Comparison of ENCODE assay signal across 8 cellular contexts in genomic region chr10:133394801-133395221, GRCh38. TPM values are rescaled to one million over a fixed set of nuclear protein-coding genes. Genes with fewer than 3 reads are reported as not detected.
DNase-seq lines count a peak whose midpoint lies in the region; ATAC-seq and TF ChIP-seq lines count a peak whose summit lies in the region.

No MANE protein-coding gene starts in this region.

- 35 to 38% methylated on average over 21 of the region's 21 CpGs for WGBS in ectodermal cell, 2 experiments

- peaks cover 5% of the 10 kb centered on the region for H3K4me1 Mint-ChIP-seq in nephron

- H3K36me3 ChIP-seq in ectodermal cell (ENCODE audit: control insufficient read depth, insufficient read depth, low read length), result peaks cover 17% of the 10 kb centered on the region

- no peaks in the 10 kb centered on the region for H3K27me3 ChIP-seq in ectodermal cell (ENCODE audit: control insufficient read depth, insufficient read depth, low read length, poor library complexity, severe bottlenecking)

- no peak for ATAC-seq in GM19455 (IDR thresholded peaks at IDR 0.05; ENCODE audit: unreplicated experiment)

- DNase-seq in CD1c-positive myeloid dendritic cell (ENCODE audit: extremely low spot score) (peak; percentile 20), OCI-M1 (lab: John Stamatoyannopoulos, UW) (peak; percentile 74), DMS 273 (lab: John Stamatoyannopoulos, UW; ENCODE audit: unreplicated experiment) (no peak), DMS79 (lab: John Stamatoyannopoulos, UW) (no peak), NCI-H1105 (lab: John Stamatoyannopoulos, UW) (no peak)

- peak overlapping the region; percentile 80 for H3K4me3 ChIP-seq in ectodermal cell (ENCODE audit: insufficient read depth, low read depth, low read length)

- no peaks in the 10 kb centered on the region for H3K9me3 Mint-ChIP-seq in nephron

- peak overlapping the region; percentile 89 to 93 (median 90) for H3K27ac Mint-ChIP-seq in nephron

- peaks cover 3% of the 10 kb centered on the region for H3K4me1 ChIP-seq in ectodermal cell (ENCODE audit: control insufficient read depth, insufficient read depth, low read length)

- TF ChIP-seq CTCF in nephron (IDR thresholded peaks at IDR 0.05; ENCODE audit: unreplicated experiment in 3 of 3), result no peak

- peak overlapping the region; percentile 98 to 99 (median 98) for H3K4me3 Mint-ChIP-seq in nephron

- H3K27me3 Mint-ChIP-seq in nephron (ENCODE audit: low read depth), result no peaks in the 10 kb centered on the region

- H3K36me3 Mint-ChIP-seq in nephron (ENCODE audit: low read depth), result peaks cover 38% of the 10 kb centered on the region

- H3K27ac ChIP-seq in ectodermal cell (ENCODE audit: insufficient read depth, low read depth, low read length, poor library complexity, severe bottlenecking), result no peak overlapping the region

- no peaks in the 10 kb centered on the region for H3K9me3 ChIP-seq in ectodermal cell (ENCODE audit: control insufficient read depth, low read length)

RNA-seq across cellular contexts. Expression of gene MTG1, which starts 0.9 kb away (rescaled TPM):
- 63.2 TPM for polyA plus RNA-seq in ectodermal cell (2013, experiment 1 of 4)
- 56.9 TPM for polyA plus RNA-seq in ectodermal cell (2013, experiment 2 of 4)
- polyA plus RNA-seq in ectodermal cell (2013, experiment 3 of 4), result 35.0 TPM
- polyA plus RNA-seq in ectodermal cell (2013, experiment 4 of 4), result 40.0 TPM

RNA-seq across cellular contexts. Expression of gene PAOX, which starts 15.7 kb away (rescaled TPM):
- polyA plus RNA-seq in ectodermal cell (2013, experiment 1 of 4), result 7.3 TPM
- 5.7 TPM for polyA plus RNA-seq in ectodermal cell (2013, experiment 2 of 4)
- 5.8 TPM for polyA plus RNA-seq in ectodermal cell (2013, experiment 3 of 4)
- polyA plus RNA-seq in ectodermal cell (2013, experiment 4 of 4), result 7.4 TPM

RNA-seq across cellular contexts. Expression of gene ECHS1, which starts 21.7 kb away (rescaled TPM):
- polyA plus RNA-seq in ectodermal cell (2013, experiment 1 of 4), result 111 TPM
- polyA plus RNA-seq in ectodermal cell (2013, experiment 2 of 4), result 119 TPM
- 96.3 TPM for polyA plus RNA-seq in ectodermal cell (2013, experiment 3 of 4)
- 103 TPM for polyA plus RNA-seq in ectodermal cell (2013, experiment 4 of 4)

RNA-seq across cellular contexts. Expression of gene SPRN, which starts 29.6 kb away (rescaled TPM):
- 0.41 TPM for polyA plus RNA-seq in ectodermal cell (2013, experiment 1 of 4)
- 0.53 TPM for polyA plus RNA-seq in ectodermal cell (2013, experiment 2 of 4)
- polyA plus RNA-seq in ectodermal cell (2013, experiment 3 of 4), result 0.59 TPM
- polyA plus RNA-seq in ectodermal cell (2013, experiment 4 of 4), result 0.73 TPM

RNA-seq across cellular contexts. Expression of gene FUOM, which starts 37.0 kb away (rescaled TPM):
- polyA plus RNA-seq in ectodermal cell (2013, experiment 1 of 4), result 13.3 TPM
- polyA plus RNA-seq in ectodermal cell (2013, experiment 2 of 4), result 16.7 TPM
- polyA plus RNA-seq in ectodermal cell (2013, experiment 3 of 4), result 11.7 TPM
- 11.8 TPM for polyA plus RNA-seq in ectodermal cell (2013, experiment 4 of 4)

Comparison
In these comparisons a context has a peak if more than half of its experiments do, and no peak if none do; other contexts are left out.
1. DNase-seq: peak in CD1c-positive myeloid dendritic cell (single experiment) and OCI-M1 (single experiment); none in DMS 273 (single experiment), DMS79 (single experiment) and NCI-H1105 (single experiment).